ENCODE assay signal across 8 cellular contexts in the genomic region with DNA sequence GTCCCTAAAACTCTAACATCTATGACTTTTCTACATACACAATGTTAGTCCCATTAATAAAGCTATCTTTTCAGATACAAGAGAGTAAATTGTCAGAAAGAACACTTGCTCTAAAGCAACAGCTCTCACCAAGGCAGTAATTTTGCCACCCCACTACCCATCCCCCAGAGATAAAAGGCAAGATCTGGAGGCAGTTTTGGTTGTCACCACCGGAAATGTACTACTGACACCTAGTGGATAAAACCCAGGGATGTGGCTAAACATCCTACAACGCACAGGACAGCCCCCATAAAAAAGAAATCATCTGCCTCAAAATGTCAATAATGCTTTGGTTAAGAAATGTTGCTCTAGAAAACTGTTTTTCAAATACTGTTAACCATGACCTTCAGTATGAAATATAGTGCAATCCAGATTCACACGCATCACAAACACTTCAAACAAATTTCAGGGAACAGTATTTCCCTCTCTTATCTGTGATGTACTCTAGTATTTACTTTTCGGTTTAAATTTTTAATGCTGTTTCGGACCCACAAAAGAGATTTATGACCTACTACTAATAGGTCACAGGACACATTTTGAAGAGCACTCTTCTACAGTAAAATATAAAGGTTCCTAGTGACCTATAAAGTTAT. TPM values are rescaled to one million over a fixed set of nuclear protein-coding genes. Genes with fewer than 3 reads are reported as not detected.
A peak's percentile ranks its signal among the peaks of the same experiment; 100 is the strongest.
DNase-seq lines count a peak whose midpoint lies in the region; ATAC-seq, FAIRE-seq and TF ChIP-seq lines count a peak whose summit lies in the region.

No MANE protein-coding gene starts in this region.

- H3K36me3 Mint-ChIP-seq in astrocyte (ENCODE audit: low read depth, unreplicated experiment) (no peaks in the 10 kb centered on the region), immature natural killer cell (no peaks in the 10 kb centered on the region)

- H3F3A ChIP-seq in SU-DHL-6 (ENCODE audit: insufficient read depth), result no peaks in the 10 kb centered on the region; the same call in 1 of the 2 replicates

- no TSS peak for BruUV-seq in HCT116 (replicated peaks; lab: Mats Ljungman, UMichigan)

- H3K9me3 Mint-ChIP-seq in astrocyte (ENCODE audit: unreplicated experiment), result no peaks in the 10 kb centered on the region
- no peaks in the 10 kb centered on the region for H3K9me3 Mint-ChIP-seq in immature natural killer cell

- H3K27ac Mint-ChIP-seq in astrocyte (ENCODE audit: unreplicated experiment) (no peak overlapping the region), immature natural killer cell (peak overlapping the region; percentile 55 to 90 (median 78))

- intact Hi-C loops in HCT116 (cut with micrococcal nuclease), result loop anchor here (1.0 to 2.0 kb wide), 2 partner anchors 171 to 419 kb away; no protein-coding TSS in a partner anchor

- FAIRE-seq in astrocyte (lab: Jason Lieb, UNC), result no peak

- H3K9me3 ChIP-seq in HCT116 (ENCODE audit: control insufficient read depth in 1 of 2, insufficient read depth in 1 of 2, low read depth in 1 of 2, low read length in 2 of 2), result no peaks in the 10 kb centered on the region
- no peaks in the 10 kb centered on the region for H3K9me3 ChIP-seq in SU-DHL-6 (ENCODE audit: insufficient read depth, low read length)
- H3K9me3 ChIP-seq in astrocyte (ENCODE audit: insufficient read depth, low read depth, low read length), result no peaks in the 10 kb centered on the region

- DNase-seq in GM03348 (ENCODE audit: low spot score) (peak; percentile 41), HCT116 (ENCODE audit: low read depth, low spot score) (peak; percentile 45), NCI-H1092 (lab: John Stamatoyannopoulos, UW) (peak; percentile 19), astrocyte (ENCODE audit: low read depth) (peak; percentile 30), immature natural killer cell (peak; percentile 75 to 78 (median 76))
- DNase-seq in stimulated activated CD4-positive, alpha-beta T cell treated with anti-CD3 and anti-CD28 coated beads, Interleukin-1b, Interleukin-23, amount 100 ng/mL, for 24 hours (ENCODE audit: low read depth in 4 of 4, low spot score in 1 of 4), result peak in 3 of 4 experiments; percentile 23 to 36 (median 26)

- H3K27me3 Mint-ChIP-seq in astrocyte (ENCODE audit: low read depth, unreplicated experiment) (no peaks in the 10 kb centered on the region), immature natural killer cell (ENCODE audit: low read depth in 3 of 3) (peaks cover 3 to 14% (median 4%) of the 10 kb centered on the region in 3 donors)

- H3K79me2 ChIP-seq in HCT116 (ENCODE audit: insufficient read depth, low read length) (peaks cover 79% of the 10 kb centered on the region), SU-DHL-6 (ENCODE audit: insufficient read depth, low read length) (peaks cover 72% of the 10 kb centered on the region), astrocyte (ENCODE audit: insufficient read depth, low read length) (peaks cover 94% of the 10 kb centered on the region)

- H3K4me1 Mint-ChIP-seq in astrocyte (ENCODE audit: low read depth, unreplicated experiment) (peaks cover 28% of the 10 kb centered on the region), immature natural killer cell (peaks cover 70 to 89% of the 10 kb centered on the region in 2 donors)

- H3K4me3 ChIP-seq in HCT116 (replicated peaks in 1 of 2; ENCODE audit: low read depth in 1 of 2, low read length in 2 of 2) (no peak overlapping the region), SU-DHL-6 (ENCODE audit: insufficient read depth, low read length, poor library complexity, severe bottlenecking) (no peak overlapping the region), astrocyte (ENCODE audit: insufficient read depth, low read depth, low read length) (no peak overlapping the region)

- H3K27me3 ChIP-seq in HCT116 (ENCODE audit: insufficient read depth, low read length) (no peaks in the 10 kb centered on the region), SU-DHL-6 (ENCODE audit: low read length) (no peaks in the 10 kb centered on the region), astrocyte (ENCODE audit: insufficient read depth, low read length) (no peaks in the 10 kb centered on the region)

- H3K4me3 Mint-ChIP-seq in astrocyte (ENCODE audit: unreplicated experiment) (peak overlapping the region; percentile 60), immature natural killer cell (peak overlapping the region; percentile 59 to 81 (median 64))

- H2AFZ ChIP-seq in HCT116 (ENCODE audit: low read depth, low read length, poor library complexity, severe bottlenecking) (no peak overlapping the region), SU-DHL-6 (ENCODE audit: low read depth, low read length, severe bottlenecking) (no peak overlapping the region), astrocyte (ENCODE audit: low read depth, low read length) (no peak overlapping the region)

- POLR2A ChIA-PET in HCT116 (lab: Charles Lee), result no interaction called here

- CTCF ChIA-PET in HCT116 (lab: Charles Lee), result interaction anchor here (1.4 to 1.9 kb wide), 2 partner anchors 171 kb away, joined by 7 to 8 read pairs; no protein-coding TSS in a partner anchor

- H3K4me2 ChIP-seq in HCT116 (ENCODE audit: low read length) (peak overlapping the region; percentile 44; the same call in 1 of the 2 replicates), SU-DHL-6 (ENCODE audit: low read depth, low read length, poor library complexity, severe bottlenecking) (peak overlapping the region; percentile 13), astrocyte (ENCODE audit: low read length) (peak overlapping the region; percentile 9)

- peaks cover 8 to 18% of the 10 kb centered on the region in 2 experiments for H3K4me1 ChIP-seq in HCT116 (ENCODE audit: control insufficient read depth in 1 of 2, insufficient read depth in 2 of 2, low read length in 2 of 2)
- H3K4me1 ChIP-seq in astrocyte (ENCODE audit: insufficient read depth, low read length), result peaks cover 16% of the 10 kb centered on the region

- H3K9me2 ChIP-seq in HCT116 (ENCODE audit: insufficient read depth), result no peaks in the 10 kb centered on the region
- H3K9me2 ChIP-seq in SU-DHL-6 (replicated peaks; ENCODE audit: insufficient read depth, low read length), result no peaks in the 10 kb centered on the region

- TF ChIP-seq CTCF in HCT116 (IDR thresholded peaks at IDR 0.05 in 2 of 3, conservative IDR thresholded peaks at IDR 0.05 in 1 of 3; ENCODE audit: borderline replicate concordance in 1 of 3, insufficient read depth in 1 of 3, low read depth in 2 of 3, low read length in 2 of 3), result peak; percentile 63 to 89 (median 77); a peak in 5 of 6 replicates
- peak; percentile 75 for TF ChIP-seq CTCF in SU-DHL-6 (IDR thresholded peaks at IDR 0.05; ENCODE audit: insufficient read depth, low read length, poor library complexity, severe bottlenecking)
- peak; percentile 77 for TF ChIP-seq CTCF in astrocyte (IDR thresholded peaks at IDR 0.05; ENCODE audit: insufficient read depth, low read depth, low read length)

- peak; percentile 80 for TF ChIP-seq RAD21 in HCT116 (IDR thresholded peaks at IDR 0.05; ENCODE audit: low read depth)

- H3K36me3 ChIP-seq in HCT116 (ENCODE audit: control insufficient read depth in 1 of 2, insufficient read depth in 2 of 2, low read length in 2 of 2) (no peaks in the 10 kb centered on the region), SU-DHL-6 (ENCODE audit: low read length) (no peaks in the 10 kb centered on the region), astrocyte (ENCODE audit: insufficient read depth, low read length) (no peaks in the 10 kb centered on the region)

- H3K27ac ChIP-seq in HCT116 (ENCODE audit: low read depth, low read length) (no peak overlapping the region), SU-DHL-6 (ENCODE audit: low read depth, low read length) (no peak overlapping the region), astrocyte (ENCODE audit: low read depth, low read length) (no peak overlapping the region)

- RAD21 ChIA-PET in HCT116 (lab: Charles Lee; ENCODE audit: low non-redundant PET in 1 of 2, low total read pairs in 2 of 2, uncharacterized antibody in 2 of 2, unreplicated experiment in 2 of 2), result interaction anchor here in 1 of 2 experiments (0.7 kb wide), 1 partner anchor 41 kb away, joined by 5 read pairs; no protein-coding TSS in a partner anchor

- TF ChIP-seq POLR2A in HCT116 (IDR thresholded peaks at IDR 0.05; ENCODE audit: borderline replicate concordance, extremely low read depth, insufficient read depth, insufficient read length), result no peak

- ATAC-seq in HCT116, result peak; percentile 66
- ATAC-seq in GM19035 (IDR thresholded peaks at IDR 0.05; ENCODE audit: unreplicated experiment), result no peak

- no peak overlapping the region for H3K9ac ChIP-seq in HCT116 (ENCODE audit: low read length)
- H3K9ac ChIP-seq in SU-DHL-6 (ENCODE audit: low read length), result no peak overlapping the region
- no peak overlapping the region for H3K9ac ChIP-seq in astrocyte (ENCODE audit: low read length)

- H4K20me1 ChIP-seq in HCT116 (ENCODE audit: insufficient read depth) (no peaks in the 10 kb centered on the region), SU-DHL-6 (ENCODE audit: low read depth, low read length) (peaks cover 3% of the 10 kb centered on the region; the same call in 1 of the 2 replicates), astrocyte (ENCODE audit: insufficient read depth, low read length) (peaks cover 60% of the 10 kb centered on the region)

TF ChIP-seq in HCT116, 20 proteins besides CTCF, POLR2A, EP300 and RAD21 (continues in another document):
- no peak for TF ChIP-seq YY1 (IDR thresholded peaks at IDR 0.05; ENCODE audit: extremely low read depth, insufficient replicate concordance, low read depth, low read length)
- TF ChIP-seq, protein P1, sequence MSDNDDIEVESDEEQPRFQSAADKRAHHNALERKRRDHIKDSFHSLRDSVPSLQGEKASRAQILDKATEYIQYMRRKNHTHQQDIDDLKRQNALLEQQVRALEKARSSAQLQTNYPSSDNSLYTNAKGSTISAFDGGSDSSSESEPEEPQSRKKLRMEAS (IDR thresholded peaks at IDR 0.05), result peak; percentile 39; the same call in 1 of the 2 replicates

RNA-seq across cellular contexts. Expression of a gene that starts 5.1 kb away (rescaled TPM):
- total RNA-seq in HCT116 (2021; ENCODE audit: unreplicated experiment) (20.6 TPM), astrocyte (75.8 and 92.2 TPM in 2 replicates)
- 10.6 and 12.9 TPM in 2 replicates for polyA plus RNA-seq in HCT116 (2012)
- 100 to 1,000 TPM; 116 to 249 (median 125) TPM for polyA plus RNA-seq in immature natural killer cell

RNA-seq across cellular contexts. Expression of a gene that starts 31.6 kb away (rescaled TPM):
- total RNA-seq in HCT116 (2021; ENCODE audit: unreplicated experiment) (26.1 TPM), astrocyte (67.4 and 74.7 TPM in 2 replicates)
- polyA plus RNA-seq in HCT116 (2012), result 13.9 and 20.4 TPM in 2 replicates
- 10 to 100 TPM; 47.9 to 58.3 (median 50.2) TPM for polyA plus RNA-seq in immature natural killer cell

RNA-seq across cellular contexts. Expression of a gene that starts 52.8 kb away (rescaled TPM):
- total RNA-seq in HCT116 (2021; ENCODE audit: unreplicated experiment) (0.44 TPM), astrocyte (19.5 and 24.5 TPM in 2 replicates)
- polyA plus RNA-seq in HCT116 (2012), result 0.10 and 0.21 TPM in 2 replicates
- 1 to 10 TPM in 2 of 3 donors, under 1 TPM in 1; 0.78 to 2.0 (median 1.1) TPM for polyA plus RNA-seq in immature natural killer cell

Comparison
In these comparisons a context has a peak if more than half of its experiments do, and no peak if none do; other contexts are left out.
1. DNase-seq: peak in every context shown above with its lines; median percentile 76 in immature natural killer cell; 45 in HCT116; 41 in GM03348; 30 in astrocyte; 26 in stimulated activated CD4-positive, alpha-beta T cell treated with anti-CD3 and anti-CD28 coated beads, Interleukin-1b, Interleukin-23, amount 100 ng/mL, for 24 hours; 19 in NCI-H1092.
2. RNA of a gene that starts 52.8 kb away (total RNA-seq): 19.5 to 24.5 TPM in astrocyte; 0.44 TPM in HCT116 (single experiment); every median in the first group is over 10 times any median in the second.
3. Peak in every context shown above with its lines, with median percentiles within 50 percentile points of each other: H3K4me2 ChIP-seq and CTCF ChIP-seq.